Comparison of ENCODE assay signal across 8 cellular contexts in the genomic region with DNA sequence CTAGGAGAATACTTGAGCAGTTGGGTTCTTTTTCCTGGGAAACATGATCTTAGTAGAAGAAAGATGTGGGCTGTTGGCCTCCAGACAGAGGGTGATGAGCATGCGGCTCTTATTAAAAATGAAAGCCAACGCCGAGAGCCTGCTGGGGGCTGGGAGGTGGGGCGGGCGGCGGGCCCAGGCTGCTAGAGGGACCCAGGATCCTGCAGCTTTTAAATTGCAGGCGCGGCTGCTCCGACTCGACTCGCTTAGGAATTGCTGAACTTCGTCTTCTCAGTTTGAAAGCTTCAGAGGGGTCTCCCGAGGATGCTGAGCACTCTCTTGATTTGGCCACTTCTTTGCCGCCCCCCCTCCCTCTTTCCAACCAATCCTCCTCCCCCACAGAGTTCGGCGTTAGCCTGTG. TPM values are rescaled to one million over a fixed set of nuclear protein-coding genes. Genes with fewer than 3 reads are reported as not detected.
A peak's percentile ranks its signal among the peaks of the same experiment; 100 is the strongest.
DNase-seq lines count a peak whose midpoint lies in the region; ATAC-seq, FAIRE-seq and TF ChIP-seq lines count a peak whose summit lies in the region.

No MANE protein-coding gene starts in this region.

- peak overlapping the region; percentile 63 for H3K4me3 ChIP-seq in AG04449 (ENCODE audit: low read depth, low read length)

- POLR2A ChIA-PET in AG04449 (lab: Yijun Ruan, JAX): no interaction called here

- CTCF ChIA-PET in AG04449 (lab: Yijun Ruan, JAX): interaction anchor here (1.0 kb wide), 1 partner anchor 109 kb away, joined by 3 read pairs; no protein-coding TSS in a partner anchor

- peak; percentile 19 for ATAC-seq in left lobe of liver

- peak; percentile 7 for DNase-seq in AG04449 (ENCODE audit: low read depth, low spot score)
- peak; percentile 55 for DNase-seq in H54 (ENCODE audit: insufficient read length, low spot score)
- peak in 3 of 5 donors; percentile 25 to 56 (median 29) for DNase-seq in T-helper 1 cell
- DNase-seq in cerebellar cortex (ENCODE audit: low spot score): peak; percentile 49
- no peak for DNase-seq in left lobe of liver (ENCODE audit: low spot score)
- DNase-seq in stimulated activated CD4-positive, alpha-beta T cell treated with anti-CD3 and anti-CD28 coated beads, Interleukin-4, amount 100 ng/mL, for 1 hour: peak; percentile 58
- no peak for DNase-seq in UCSD-AML1 (lab: John Stamatoyannopoulos, UW; ENCODE audit: unreplicated experiment)
- DNase-seq in NCI-H187 treated with DMSO at 0.1 percent for 48 hours (lab: John Stamatoyannopoulos, UW): no peak

- FAIRE-seq in H54 (lab: Jason Lieb, UNC): no peak

- no peak for TF ChIP-seq CTCF in AG04449 (IDR thresholded peaks at IDR 0.05; ENCODE audit: insufficient read depth, low read length, missing control alignments)

- no peak for TF ChIP-seq POLR2A in H54 (IDR thresholded peaks at IDR 0.05; ENCODE audit: low read depth, low read length)

RNA-seq across cellular contexts. Expression of a gene that starts 1.2 kb away (rescaled TPM):
- total RNA-seq in left lobe of liver: 127 TPM

Comparison
In these comparisons a context has a peak if more than half of its experiments do, and no peak if none do; other contexts are left out.
1. DNase-seq: peak in AG04449 (single experiment), H54 (single experiment), T-helper 1 cell (3 of 5), cerebellar cortex (single experiment) and stimulated activated CD4-positive, alpha-beta T cell treated with anti-CD3 and anti-CD28 coated beads, Interleukin-4, amount 100 ng/mL, for 1 hour (single experiment); none in left lobe of liver (single experiment), UCSD-AML1 (single experiment) and NCI-H187 treated with DMSO at 0.1 percent for 48 hours (single experiment).